8 cellular contexts compared by ENCODE assay signal in genomic region chr5:139635606-139636206, GRCh38. TPM values are rescaled to one million over a fixed set of nuclear protein-coding genes. Genes with fewer than 3 reads are reported as not detected.
DNase-seq lines count a peak whose midpoint lies in the region; ATAC-seq and TF ChIP-seq lines count a peak whose summit lies in the region.

No MANE protein-coding gene starts in this region.

- peak; percentile 65 for DNase-seq in CD14-positive monocyte (ENCODE audit: low spot score)
- peak; percentile 46 for DNase-seq in NCI-H524 treated with DMSO at 0.1 percent for 48 hours (lab: John Stamatoyannopoulos, UW)
- no peak for DNase-seq in activated naive CD8-positive, alpha-beta T cell treated with anti-CD3 and anti-CD28 coated beads, Interleukin-2, amount 50 U/mL, for 24 hours
- DNase-seq in cardiac muscle cell (ENCODE audit: low read depth in 1 of 2, low spot score in 1 of 2): peak; percentile 87 to 97
- DNase-seq in psoas muscle: peak; percentile 84 to 90
- no peak for DNase-seq in HPDE6-E6E7 (ENCODE audit: extremely low spot score)

- H3K4me1 ChIP-seq in cardiac muscle cell (ENCODE audit: low read depth) (peaks cover 27% of the 10 kb centered on the region), psoas muscle (peaks cover 43% of the 10 kb centered on the region)

- peaks cover 36% of the 10 kb centered on the region for H3K4me1 Mint-ChIP-seq in CD14-positive monocyte
- peaks cover 52% of the 10 kb centered on the region for H3K4me1 Mint-ChIP-seq in activated naive CD8-positive, alpha-beta T cell treated with anti-CD3 and anti-CD28 coated beads, Interleukin-2, amount 50 U/mL, for 24 hours

- H3K27me3 ChIP-seq in cardiac muscle cell (no peaks in the 10 kb centered on the region), psoas muscle (ENCODE audit: insufficient read depth in 3 of 3, low read length in 2 of 3) (no peaks in the 10 kb centered on the region)

- H3K4me3 Mint-ChIP-seq in CD14-positive monocyte: peak overlapping the region; percentile 59 to 89
- H3K4me3 Mint-ChIP-seq in activated naive CD8-positive, alpha-beta T cell treated with anti-CD3 and anti-CD28 coated beads, Interleukin-2, amount 50 U/mL, for 24 hours: peak overlapping the region; percentile 62

- peak; percentile 78 for TF ChIP-seq CTCF in CD14-positive monocyte (IDR thresholded peaks at IDR 0.05)
- TF ChIP-seq CTCF in cardiac muscle cell (IDR thresholded peaks at IDR 0.05; ENCODE audit: low read depth, low read length): peak; percentile 74
- TF ChIP-seq CTCF in psoas muscle (IDR thresholded peaks at IDR 0.05): peak; percentile 54

- no peaks in the 10 kb centered on the region for H3K36me3 ChIP-seq in cardiac muscle cell
- H3K36me3 ChIP-seq in psoas muscle (ENCODE audit: insufficient read depth in 1 of 2, low read depth in 1 of 2): peaks cover 0 to 5% of the 10 kb centered on the region in 2 donors

- H3K9me3 Mint-ChIP-seq in CD14-positive monocyte: no peaks in the 10 kb centered on the region
- no peaks in the 10 kb centered on the region for H3K9me3 Mint-ChIP-seq in activated naive CD8-positive, alpha-beta T cell treated with anti-CD3 and anti-CD28 coated beads, Interleukin-2, amount 50 U/mL, for 24 hours

- TF ChIP-seq POLR2A in GM19193 (IDR thresholded peaks at IDR 0.05; ENCODE audit: extremely low read depth, insufficient read depth, insufficient read length): peak; percentile 22

- H3K9me3 ChIP-seq in cardiac muscle cell (ENCODE audit: low read depth) (no peaks in the 10 kb centered on the region), psoas muscle (no peaks in the 10 kb centered on the region)

- peaks cover 12 to 41% (median 18%) of the 10 kb centered on the region in 3 donors for H3K27me3 Mint-ChIP-seq in CD14-positive monocyte (ENCODE audit: low read depth in 3 of 3)
- no peaks in the 10 kb centered on the region for H3K27me3 Mint-ChIP-seq in activated naive CD8-positive, alpha-beta T cell treated with anti-CD3 and anti-CD28 coated beads, Interleukin-2, amount 50 U/mL, for 24 hours

- peaks cover 12 to 24% of the 10 kb centered on the region in 2 donors for H3K36me3 Mint-ChIP-seq in CD14-positive monocyte
- H3K36me3 Mint-ChIP-seq in activated naive CD8-positive, alpha-beta T cell treated with anti-CD3 and anti-CD28 coated beads, Interleukin-2, amount 50 U/mL, for 24 hours (ENCODE audit: low read depth): peaks cover 11% of the 10 kb centered on the region

- ATAC-seq in activated naive CD8-positive, alpha-beta T cell treated with anti-CD3 and anti-CD28 coated beads, Interleukin-2, amount 50 U/mL, for 24 hours: no peak
- ATAC-seq in psoas muscle (peak in 3 of 4 donors; percentile 15 to 27 (median 15)), HG03439 (IDR thresholded peaks at IDR 0.05; ENCODE audit: unreplicated experiment) (no peak)

- intact Hi-C loops in CD14-positive monocyte (cut with micrococcal nuclease): loop anchor here in 1 of 2 donors (2.0 to 5.0 kb wide), 2 partner anchors 37 to 51 kb away; no protein-coding TSS in a partner anchor
- intact Hi-C loops in psoas muscle (cut with DNase I): loop anchor here (2.0 to 10.0 kb wide), 4 partner anchors 15 to 329 kb away; no protein-coding TSS in a partner anchor

- H3K27ac Mint-ChIP-seq in CD14-positive monocyte: peak overlapping the region; percentile 59 to 89 (median 71)
- peak overlapping the region; percentile 88 for H3K27ac Mint-ChIP-seq in activated naive CD8-positive, alpha-beta T cell treated with anti-CD3 and anti-CD28 coated beads, Interleukin-2, amount 50 U/mL, for 24 hours

- H3K4me3 ChIP-seq in cardiac muscle cell: no peak overlapping the region
- no peak overlapping the region for H3K4me3 ChIP-seq in psoas muscle

- peak overlapping the region; percentile 41 for H3K27ac ChIP-seq in cardiac muscle cell
- H3K27ac ChIP-seq in psoas muscle: peak overlapping the region; percentile 96

RNA-seq across cellular contexts. Expression of gene CXXC5, which starts 12.4 kb away (rescaled TPM):
- polyA plus RNA-seq in CD14-positive monocyte: 10 to 100 TPM; 33.7 to 37.2 TPM
- 91.9 and 122 TPM in 2 replicates for total RNA-seq in cardiac muscle cell
- polyA plus RNA-seq in cardiac muscle cell: 70.4 and 79.4 TPM in 2 replicates
- 10 to 100 TPM; 31.9 to 88.3 (median 48.5) TPM for total RNA-seq in psoas muscle
- 10 to 100 TPM; 24.5 to 48.5 (median 27.0) TPM for polyA plus RNA-seq in psoas muscle

Comparison
In these comparisons a context has a peak if more than half of its experiments do, and no peak if none do; other contexts are left out.
1. DNase-seq: peak in CD14-positive monocyte (single experiment), NCI-H524 treated with DMSO at 0.1 percent for 48 hours (single experiment), cardiac muscle cell (2 of 2) and psoas muscle (2 of 2); none in activated naive CD8-positive, alpha-beta T cell treated with anti-CD3 and anti-CD28 coated beads, Interleukin-2, amount 50 U/mL, for 24 hours (single experiment) and HPDE6-E6E7 (single experiment).
2. ATAC-seq: peak in psoas muscle (3 of 4); none in activated naive CD8-positive, alpha-beta T cell treated with anti-CD3 and anti-CD28 coated beads, Interleukin-2, amount 50 U/mL, for 24 hours (single experiment) and HG03439 (single experiment).
3. Peak in every context shown above with its lines, with median percentiles within 50 percentile points of each other: CTCF ChIP-seq.